Comparison of ENCODE assay signal across 10 cellular contexts in the genomic region with DNA sequence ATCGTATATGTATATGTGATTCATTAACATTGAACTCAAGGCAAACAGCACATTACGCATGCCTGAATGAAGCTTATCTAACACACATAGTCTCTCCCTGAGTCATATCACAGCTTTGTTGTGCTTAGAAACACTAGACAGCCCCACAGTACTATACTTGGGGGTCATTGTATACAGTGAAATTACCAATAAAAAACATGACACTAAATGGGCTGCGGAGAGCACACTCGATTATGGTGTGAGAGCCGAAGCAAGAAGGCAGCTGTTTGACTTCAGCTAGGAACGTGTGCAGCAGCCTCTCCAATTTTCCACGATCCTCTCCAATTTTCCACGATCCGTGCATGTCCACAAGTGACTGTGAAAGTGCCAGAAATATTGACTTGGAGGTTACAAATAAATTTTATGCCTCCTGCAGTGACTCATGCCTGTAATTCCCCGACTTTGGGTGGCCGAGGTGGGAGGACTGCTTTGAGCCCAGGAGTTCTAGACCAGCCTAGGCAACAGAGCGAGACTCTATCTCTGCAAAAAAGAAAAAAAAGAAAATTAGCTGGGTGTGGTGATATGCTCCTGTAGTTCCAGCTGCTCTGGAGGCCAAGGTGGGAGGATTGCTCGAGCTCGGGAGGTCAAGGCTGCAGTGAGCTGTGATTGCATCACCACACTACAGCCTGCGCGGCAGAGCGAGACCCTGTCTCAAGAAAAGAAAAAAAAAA.
DNase-seq lines count a peak whose midpoint lies in the region; FAIRE-seq and TF ChIP-seq lines count a peak whose summit lies in the region.
"Had no signal": no experiment of that assay in that cellular context is flagged by ENCODE, and none has a peak within 500 bp of the region (broad histone marks: within the 10 kb centered on the region; RNA-seq: fewer than 3 reads in every experiment).

No MANE protein-coding gene starts in this region.

- H3K36me3 Mint-ChIP-seq in Calu3 (ENCODE audit: insufficient read depth, unreplicated experiment) (peaks cover 15% of the 10 kb centered on the region), osteocyte (ENCODE audit: unreplicated experiment) (peaks cover 21% of the 10 kb centered on the region)

- peak overlapping the region; percentile 38 for H3K4me3 ChIP-seq in fibroblast of pulmonary artery (replicated peaks; ENCODE audit: low read depth, low read length)

- H3K4me3 Mint-ChIP-seq in Calu3 (ENCODE audit: low read depth, unreplicated experiment) (peak overlapping the region; percentile 61), osteocyte (ENCODE audit: unreplicated experiment) (peak overlapping the region; percentile 59)
- H3K4me3 Mint-ChIP-seq: stimulated activated naive CD8-positive, alpha-beta T cell treated with anti-CD3 and anti-CD28 coated beads, Interleukin-15, Interleukin-2, amounts not matched to agents 100 ng/mL and 50 ng/mL, for 24 hours had no signal

- no TSS peak for BruUV-seq in Calu3 (replicated peaks; lab: Mats Ljungman, UMichigan)

- H3K27ac Mint-ChIP-seq in Calu3 (ENCODE audit: unreplicated experiment), result peak overlapping the region; percentile 88
- peak overlapping the region; percentile 82 for H3K27ac Mint-ChIP-seq in osteocyte (ENCODE audit: unreplicated experiment)
- H3K27ac Mint-ChIP-seq: stimulated activated naive CD8-positive, alpha-beta T cell treated with anti-CD3 and anti-CD28 coated beads, Interleukin-15, Interleukin-2, amounts not matched to agents 100 ng/mL and 50 ng/mL, for 24 hours had no signal

- no peaks in the 10 kb centered on the region for H3K9me3 Mint-ChIP-seq in Calu3 (ENCODE audit: low read depth, unreplicated experiment)
- H3K9me3 Mint-ChIP-seq in osteocyte (ENCODE audit: unreplicated experiment), result no peaks in the 10 kb centered on the region
- H3K9me3 Mint-ChIP-seq: stimulated activated naive CD8-positive, alpha-beta T cell treated with anti-CD3 and anti-CD28 coated beads, Interleukin-15, Interleukin-2, amounts not matched to agents 100 ng/mL and 50 ng/mL, for 24 hours had no signal

- no peaks in the 10 kb centered on the region for H3K27me3 Mint-ChIP-seq in Calu3 (ENCODE audit: unreplicated experiment)
- H3K27me3 Mint-ChIP-seq in osteocyte (ENCODE audit: unreplicated experiment), result no peaks in the 10 kb centered on the region

- CTCF ChIA-PET in Calu3 (lab: Charles Lee), result interaction anchor here (0.5 to 1.8 kb wide), 7 partner anchors 14 to 341 kb away, joined by 3 to 9 read pairs (median 3); no protein-coding TSS in a partner anchor

- peak; percentile 97 for FAIRE-seq in RCC 7860 (lab: Jason Lieb, UNC)

- H3K4me1 Mint-ChIP-seq in Calu3 (ENCODE audit: low read depth, unreplicated experiment), result peaks cover 62% of the 10 kb centered on the region
- peaks cover 90% of the 10 kb centered on the region for H3K4me1 Mint-ChIP-seq in osteocyte (ENCODE audit: unreplicated experiment)

- DNase-seq in Calu3 (peak; percentile 37), RCC 7860 (ENCODE audit: low spot score) (peak; percentile 97), fibroblast of pulmonary artery (ENCODE audit: low read depth) (peak; percentile 94), osteocyte (ENCODE audit: extremely low spot score, unreplicated experiment) (no peak), posterior vena cava (ENCODE audit: low spot score) (no peak), NCI-H2081 (lab: John Stamatoyannopoulos, UW) (no peak), MV-4-11 (lab: John Stamatoyannopoulos, UW) (no peak), NCI-H1048 (lab: John Stamatoyannopoulos, UW) (no peak)
- DNase-seq: effector CD4-positive, alpha-beta T cell had no signal

- no peak for TF ChIP-seq CTCF in Calu3 (IDR thresholded peaks at IDR 0.05; ENCODE audit: unreplicated experiment)
- TF ChIP-seq CTCF in fibroblast of pulmonary artery (IDR thresholded peaks at IDR 0.05; ENCODE audit: low read length, missing control alignments), result no peak
- TF ChIP-seq CTCF in osteocyte (IDR thresholded peaks at IDR 0.05), result no peak

- intact Hi-C loops in Calu3 (cut with micrococcal nuclease; ENCODE audit: unreplicated experiment) (loop anchor here (2.0 to 5.0 kb wide), 2 partner anchors 29 to 62 kb away; no protein-coding TSS in a partner anchor), posterior vena cava (cut with DNase I) (loop anchor here in 1 of 2 donors (10.0 kb wide), 1 partner anchor 85 kb away; no protein-coding TSS in a partner anchor)

Comparison
In these comparisons a context has a peak if more than half of its experiments do, and no peak if none do; other contexts are left out.
1. DNase-seq: peak in Calu3 (single experiment), RCC 7860 (single experiment) and fibroblast of pulmonary artery (single experiment); none in osteocyte (single experiment), posterior vena cava (single experiment), NCI-H2081 (0 of 2), MV-4-11 (single experiment) and NCI-H1048 (single experiment).